Comparison of ENCODE assay signal across 4 cellular contexts in the genomic region with DNA sequence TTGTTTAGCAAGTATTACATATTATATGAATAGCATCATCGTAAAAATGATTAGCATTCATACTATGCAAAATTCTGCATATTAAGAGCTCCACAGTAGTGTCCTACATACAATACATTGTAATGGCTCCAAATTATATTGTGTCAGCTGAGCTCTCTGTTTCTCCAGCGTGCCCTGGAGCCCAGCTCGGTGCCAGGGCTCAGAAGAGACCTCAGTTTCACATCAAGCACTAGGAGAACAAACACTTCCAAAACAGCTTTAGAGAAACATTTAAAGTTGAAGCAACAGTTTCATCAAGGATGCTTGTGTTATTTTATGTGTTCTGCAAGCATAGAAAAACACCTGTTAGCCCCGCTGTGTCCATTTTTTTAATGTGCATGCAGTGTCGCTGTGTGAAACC.
"Had no signal": no experiment of that assay in that cellular context is flagged by ENCODE, and none has a peak within 500 bp of the region (broad histone marks: within the 10 kb centered on the region; RNA-seq: fewer than 3 reads in every experiment).

No MANE protein-coding gene starts in this region.

- ATAC-seq: GM23338 had no signal

- DNase-seq: H9, HCEC 1CT, IMR-90 had no signal
